ENCODE assay signal across 12 cellular contexts in genomic region chr7:13099197-13099795, GRCh38.
DNase-seq lines count a peak whose midpoint lies in the region; ATAC-seq and TF ChIP-seq lines count a peak whose summit lies in the region.
"Had no signal": no experiment of that assay in that cellular context is flagged by ENCODE, and none has a peak within 500 bp of the region (broad histone marks: within the 10 kb centered on the region; RNA-seq: fewer than 3 reads in every experiment).

No MANE protein-coding gene starts in this region.

- H4K8ac ChIP-seq in mesenchymal stem cell (ENCODE audit: low read length) = no peak overlapping the region

- no peaks in the 10 kb centered on the region for H3K36me3 ChIP-seq in mesenchymal stem cell (ENCODE audit: control insufficient read depth in 1 of 2, insufficient read depth in 2 of 2, low read depth in 1 of 2, low read length in 2 of 2)
- no peaks in the 10 kb centered on the region for H3K36me3 ChIP-seq in vagina
- H3K36me3 ChIP-seq: upper lobe of right lung had no signal

- H3K4me3 ChIP-seq in mesenchymal stem cell (ENCODE audit: insufficient read depth in 1 of 2, low read depth in 1 of 2, low read length in 2 of 2) (no peak overlapping the region), coronary artery (no peak overlapping the region), vagina (no peak overlapping the region)
- H3K4me3 ChIP-seq: upper lobe of right lung had no signal

- no peak overlapping the region for H3K4me2 ChIP-seq in mesenchymal stem cell (ENCODE audit: low read length, poor library complexity, severe bottlenecking)

- no peak overlapping the region for H4K91ac ChIP-seq in mesenchymal stem cell (ENCODE audit: low read length)

- intact Hi-C loops in vagina (cut with DNase I) = no loop called here

- H2BK5ac ChIP-seq in mesenchymal stem cell (ENCODE audit: low read depth, low read length, poor library complexity, severe bottlenecking) = no peak overlapping the region

- H3K14ac ChIP-seq in mesenchymal stem cell (ENCODE audit: low read length in 2 of 2) = no peak overlapping the region

- no peak for TF ChIP-seq POLR2A in vagina (IDR thresholded peaks at IDR 0.05)

- H3K18ac ChIP-seq in mesenchymal stem cell (ENCODE audit: low read depth in 1 of 2, low read length in 2 of 2) = no peak overlapping the region

- no peak overlapping the region for H2BK12ac ChIP-seq in mesenchymal stem cell (ENCODE audit: low read length in 2 of 2)

- no peaks in the 10 kb centered on the region for H3K79me1 ChIP-seq in mesenchymal stem cell (replicated peaks; ENCODE audit: low read length, poor library complexity, severe bottlenecking)

- H2AK5ac ChIP-seq in mesenchymal stem cell (ENCODE audit: low read length, severe bottlenecking) = no peak overlapping the region

- DNase-seq in activated CD4-positive, CD25-positive, alpha-beta regulatory T cell treated with anti-CD3 and anti-CD28 coated beads, Interleukin-2, amount 50 U/mL, for 72 hours = no peak
- DNase-seq in RKO (ENCODE audit: low spot score) = peak; percentile 49
- DNase-seq in mesenchymal stem cell = peak; percentile 37
- DNase-seq in coronary artery (ENCODE audit: low spot score) = no peak
- DNase-seq in NCI-H2171 treated with DMSO at 0.1 percent for 48 hours (lab: John Stamatoyannopoulos, UW) = no peak
- no peak for DNase-seq in vagina (ENCODE audit: extremely low spot score in 2 of 2)
- DNase-seq: activated CD4-positive, alpha-beta T cell treated with anti-CD3 and anti-CD28 coated beads for 4 hours; NCI-H1694 treated with DMSO at 0.1 percent for 48 hours; occipital lobe; upper lobe of right lung had no signal

- H2BK120ac ChIP-seq in mesenchymal stem cell (ENCODE audit: low read depth, low read length) = no peak overlapping the region

- no peak overlapping the region for H3K23ac ChIP-seq in mesenchymal stem cell (ENCODE audit: low read length in 2 of 2)

- H2BK15ac ChIP-seq in mesenchymal stem cell (ENCODE audit: low read depth, poor library complexity, severe bottlenecking) = no peak overlapping the region

- no peaks in the 10 kb centered on the region for H3K9me3 ChIP-seq in mesenchymal stem cell (ENCODE audit: control insufficient read depth, low read length)
- no peaks in the 10 kb centered on the region for H3K9me3 ChIP-seq in vagina
- H3K9me3 ChIP-seq: upper lobe of right lung had no signal

- no peak overlapping the region for H3K27ac ChIP-seq in mesenchymal stem cell (ENCODE audit: low read length, poor library complexity, severe bottlenecking)
- no peak overlapping the region for H3K27ac ChIP-seq in coronary artery
- no peak overlapping the region for H3K27ac ChIP-seq in vagina
- H3K27ac ChIP-seq: upper lobe of right lung had no signal

- TF ChIP-seq CTCF in coronary artery (IDR thresholded peaks at IDR 0.05) = no peak
- TF ChIP-seq CTCF in vagina (IDR thresholded peaks at IDR 0.05) = no peak

- no peaks in the 10 kb centered on the region for H3K27me3 ChIP-seq in mesenchymal stem cell (ENCODE audit: control insufficient read depth in 1 of 2, insufficient read depth in 1 of 2, low read length in 2 of 2)
- H3K27me3 ChIP-seq in vagina = no peaks in the 10 kb centered on the region
- H3K27me3 ChIP-seq: upper lobe of right lung had no signal

- no peak overlapping the region for H2AFZ ChIP-seq in mesenchymal stem cell (ENCODE audit: low read depth, low read length)

- peak; percentile 71 to 80 for ATAC-seq in activated CD4-positive, CD25-positive, alpha-beta regulatory T cell treated with anti-CD3 and anti-CD28 coated beads, Interleukin-2, amount 50 U/mL, for 24 hours
- ATAC-seq in HG02588 (IDR thresholded peaks at IDR 0.05; ENCODE audit: unreplicated experiment) = peak; percentile 89
- ATAC-seq: upper lobe of right lung had no signal

- WGBS in mesenchymal stem cell = 40% methylated on average over 4 of the region's 5 CpGs

- no peaks in the 10 kb centered on the region for H3K4me1 ChIP-seq in mesenchymal stem cell (ENCODE audit: control insufficient read depth, insufficient read depth, low read depth, low read length)
- no peaks in the 10 kb centered on the region for H3K4me1 ChIP-seq in vagina
- H3K4me1 ChIP-seq: upper lobe of right lung had no signal

- H3K9ac ChIP-seq in mesenchymal stem cell (ENCODE audit: low read length) = no peak overlapping the region

- H3K4ac ChIP-seq in mesenchymal stem cell (ENCODE audit: low read depth in 1 of 2, low read length in 2 of 2) = no peak overlapping the region

Comparison
In these comparisons a context has a peak if more than half of its experiments do, and no peak if none do; other contexts are left out.
1. DNase-seq: peak in RKO (single experiment) and mesenchymal stem cell (single experiment); none in activated CD4-positive, CD25-positive, alpha-beta regulatory T cell treated with anti-CD3 and anti-CD28 coated beads, Interleukin-2, amount 50 U/mL, for 72 hours (single experiment), coronary artery (single experiment), NCI-H2171 treated with DMSO at 0.1 percent for 48 hours (single experiment) and vagina (0 of 2).